In the genomic region with DNA sequence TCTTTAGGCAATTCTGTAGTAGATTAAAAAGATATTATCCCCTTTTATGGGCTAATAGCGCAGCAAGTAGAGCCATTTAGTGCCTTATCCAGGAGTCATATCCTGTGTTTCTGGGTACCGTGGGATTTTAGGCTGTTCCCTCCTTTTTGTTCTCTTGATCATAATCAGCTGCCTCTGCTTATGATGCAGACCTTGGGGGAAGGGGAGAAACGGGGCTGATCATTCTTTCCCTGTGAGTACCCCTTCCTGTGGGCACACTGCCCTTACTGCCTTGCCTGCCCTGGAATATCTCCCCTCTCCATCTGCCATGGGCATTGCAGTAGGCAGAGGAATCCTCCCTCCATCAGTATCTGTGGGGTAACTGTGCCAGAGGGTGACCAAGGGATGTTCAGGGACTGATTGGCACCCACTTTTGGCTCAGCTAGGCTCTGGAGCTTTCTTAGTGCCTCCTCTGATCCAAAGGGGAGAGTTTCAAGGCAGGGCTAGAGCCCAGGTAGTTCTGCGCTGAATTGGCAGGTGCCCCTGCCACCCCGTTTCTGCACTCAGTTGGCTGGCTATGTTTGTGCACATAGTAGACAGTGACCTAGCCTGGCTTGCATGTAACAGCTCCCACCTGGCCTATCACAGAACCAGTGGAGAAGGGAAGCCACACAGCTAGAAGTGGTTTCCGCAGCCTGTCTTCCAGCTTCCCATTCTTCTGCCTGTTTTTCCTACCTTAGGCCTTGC, we compare ENCODE assay signal across 11 cellular contexts.
A peak's percentile ranks its signal among the peaks of the same experiment; 100 is the strongest.
DNase-seq lines count a peak whose midpoint lies in the region; ATAC-seq and TF ChIP-seq lines count a peak whose summit lies in the region.
"Had no signal": no experiment of that assay in that cellular context is flagged by ENCODE, and none has a peak within 500 bp of the region (broad histone marks: within the 10 kb centered on the region; RNA-seq: fewer than 3 reads in every experiment).

No MANE protein-coding gene starts in this region.

- CTCF ChIA-PET in activated CD8-positive, alpha-beta T cell treated with anti-CD3 and anti-CD28 coated beads for 36 hours (lab: Charles Lee): interaction anchor here (1.8 kb wide), 1 partner anchor 246 kb away, joined by 7 read pairs; no protein-coding TSS in a partner anchor

- no peaks in the 10 kb centered on the region for H3K27me3 ChIP-seq in suprapubic skin

- TF ChIP-seq EP300 in suprapubic skin (IDR thresholded peaks at IDR 0.05): no peak

- intact Hi-C loops in Right ventricle myocardium superior (cut with DNase I): no loop called here
- intact Hi-C loops in activated CD8-positive, alpha-beta T cell treated with anti-CD3 and anti-CD28 coated beads for 36 hours (cut with micrococcal nuclease): no loop called here

- no peak overlapping the region for H3K27ac Mint-ChIP-seq in activated CD8-positive, alpha-beta T cell treated with anti-CD3 and anti-CD28 coated beads for 36 hours

- TF ChIP-seq CTCF in suprapubic skin (IDR thresholded peaks at IDR 0.05): no peak
- TF ChIP-seq CTCF in activated CD8-positive, alpha-beta T cell treated with anti-CD3 and anti-CD28 coated beads for 36 hours (IDR thresholded peaks at IDR 0.05): no peak

- DNase-seq in NCI-H2196 treated with DMSO at 0.1 percent for 48 hours (lab: John Stamatoyannopoulos, UW; ENCODE audit: unreplicated experiment) (peak; percentile 57), NCI-H2196 (lab: John Stamatoyannopoulos, UW; ENCODE audit: unreplicated experiment) (no peak), SHP77 (lab: John Stamatoyannopoulos, UW) (peak; percentile 49 to 68), Right ventricle myocardium superior (no peak), suprapubic skin (ENCODE audit: low spot score in 2 of 2) (no peak), SKM-1 treated with dmso at 0.1 percent for 144 hours (lab: John Stamatoyannopoulos, UW; ENCODE audit: unreplicated experiment) (no peak)
- DNase-seq in stimulated activated naive CD4-positive, alpha-beta T cell (lab: John Stamatoyannopoulos, UW): no peak
- DNase-seq in activated CD8-positive, alpha-beta T cell treated with anti-CD3 and anti-CD28 coated beads for 36 hours: no peak
- DNase-seq: activated gamma-delta T cell treated with Interleukin-2 at 50 U/mL for 16 hours; AML-193; stimulated activated CD4-positive, alpha-beta T cell treated with anti-CD3 and anti-CD28 coated beads, Interleukin-15, amount 100 ng/mL, for 24 hours had no signal

- H3K27me3 Mint-ChIP-seq in activated CD8-positive, alpha-beta T cell treated with anti-CD3 and anti-CD28 coated beads for 36 hours: no peaks in the 10 kb centered on the region

- POLR2A ChIA-PET in activated CD8-positive, alpha-beta T cell treated with anti-CD3 and anti-CD28 coated beads for 36 hours (lab: Charles Lee): no interaction called here

- peaks cover 4% of the 10 kb centered on the region for H3K4me1 Mint-ChIP-seq in activated CD8-positive, alpha-beta T cell treated with anti-CD3 and anti-CD28 coated beads for 36 hours (ENCODE audit: low read depth)

- peak; percentile 34 for ATAC-seq in Right ventricle myocardium superior (ENCODE audit: poor library complexity)
- ATAC-seq in activated CD8-positive, alpha-beta T cell treated with anti-CD3 and anti-CD28 coated beads for 36 hours: no peak

- H3K4me3 ChIP-seq in suprapubic skin: no peak overlapping the region

- 48% methylated on average over 5 of the region's 6 CpGs for WGBS in suprapubic skin

- TF ChIP-seq POLR2A in suprapubic skin (IDR thresholded peaks at IDR 0.05): no peak

- H3K36me3 ChIP-seq in suprapubic skin: peaks cover 4% of the 10 kb centered on the region

- no peaks in the 10 kb centered on the region for H3K9me3 ChIP-seq in suprapubic skin

- peak overlapping the region; percentile 83 for H3K27ac ChIP-seq in suprapubic skin

- no peaks in the 10 kb centered on the region for H3K9me3 Mint-ChIP-seq in activated CD8-positive, alpha-beta T cell treated with anti-CD3 and anti-CD28 coated beads for 36 hours

- no peak overlapping the region for H3K4me3 Mint-ChIP-seq in activated CD8-positive, alpha-beta T cell treated with anti-CD3 and anti-CD28 coated beads for 36 hours

- peaks cover 2% of the 10 kb centered on the region for H3K36me3 Mint-ChIP-seq in activated CD8-positive, alpha-beta T cell treated with anti-CD3 and anti-CD28 coated beads for 36 hours (ENCODE audit: low read depth)

- H3K4me1 ChIP-seq in suprapubic skin: peaks cover 22% of the 10 kb centered on the region

Comparison
In these comparisons a context has a peak if more than half of its experiments do, and no peak if none do; other contexts are left out.
1. DNase-seq: peak in NCI-H2196 treated with DMSO at 0.1 percent for 48 hours (single experiment) and SHP77 (2 of 2); none in NCI-H2196 (single experiment), Right ventricle myocardium superior (single experiment), suprapubic skin (0 of 2), stimulated activated naive CD4-positive, alpha-beta T cell (0 of 6), SKM-1 treated with dmso at 0.1 percent for 144 hours (single experiment) and activated CD8-positive, alpha-beta T cell treated with anti-CD3 and anti-CD28 coated beads for 36 hours (single experiment).